ENCODE assay signal across 8 cellular contexts in genomic region chr6:148747145-148747492, GRCh38. TPM values are rescaled to one million over a fixed set of nuclear protein-coding genes. Genes with fewer than 3 reads are reported as not detected.
A peak's percentile ranks its signal among the peaks of the same experiment; 100 is the strongest.
DNase-seq lines count a peak whose midpoint lies in the region; ATAC-seq and TF ChIP-seq lines count a peak whose summit lies in the region.

No MANE protein-coding gene starts in this region.

- no peak overlapping the region for H3K27ac Mint-ChIP-seq in CD4-positive, CD25-positive, alpha-beta regulatory T cell

- H3K9me3 ChIP-seq in CD4-positive, CD25-positive, alpha-beta regulatory T cell (ENCODE audit: control insufficient read depth in 2 of 2, low read length in 2 of 2): no peaks in the 10 kb centered on the region
- no peaks in the 10 kb centered on the region for H3K9me3 ChIP-seq in testis

- H3K9me3 Mint-ChIP-seq in CD4-positive, CD25-positive, alpha-beta regulatory T cell: peaks cover 0 to 1% (median 0%) of the 10 kb centered on the region in 7 donors

- no peaks in the 10 kb centered on the region for H3K36me3 Mint-ChIP-seq in CD4-positive, CD25-positive, alpha-beta regulatory T cell

- H3K4me3 Mint-ChIP-seq in CD4-positive, CD25-positive, alpha-beta regulatory T cell: peak overlapping the region; percentile 2 to 85 (median 68)

- H3K36me3 ChIP-seq in CD4-positive, CD25-positive, alpha-beta regulatory T cell (ENCODE audit: control insufficient read depth, insufficient read depth, low read length): no peaks in the 10 kb centered on the region
- H3K36me3 ChIP-seq in testis (ENCODE audit: low read depth, missing control alignments): no peaks in the 10 kb centered on the region

- 0% methylated on average over 30 of the region's 45 CpGs; no CpG with 5 or more reads in 1 of the 2 donors for WGBS in lower leg skin, 2 donors
- 1% methylated on average over 43 of the region's 45 CpGs; no CpG with 5 or more reads in 1 of the 2 donors for WGBS in testis, 2 donors

- no peak for TF ChIP-seq POLR2A in lower leg skin (IDR thresholded peaks at IDR 0.05)
- TF ChIP-seq POLR2A in testis (IDR thresholded peaks at IDR 0.05): no peak

- intact Hi-C loops in dorsolateral prefrontal cortex (cut with DNase I): loop anchor here (5.0 to 10.0 kb wide), 2 partner anchors 162 to 200 kb away; no protein-coding TSS in a partner anchor
- intact Hi-C loops in lower leg skin (cut with DNase I; ENCODE audit: low total_unique reads): loop anchor here (10.0 kb wide), 1 partner anchor 198 kb away; no protein-coding TSS in a partner anchor
- intact Hi-C loops in testis (cut with DNase I; ENCODE audit: low total_unique reads): loop anchor here (10.0 kb wide), 1 partner anchor 198 kb away; no protein-coding TSS in a partner anchor

- H3K27ac ChIP-seq in CD4-positive, CD25-positive, alpha-beta regulatory T cell (ENCODE audit: insufficient read depth, low read length, poor library complexity, severe bottlenecking): peak overlapping the region; percentile 31
- H3K27ac ChIP-seq in dorsolateral prefrontal cortex (peak overlapping the region in 50 of 59 donors; percentile 2 to 87 (median 68)), testis (peak overlapping the region; percentile 85 to 92)

- H3K4me1 ChIP-seq in CD4-positive, CD25-positive, alpha-beta regulatory T cell (ENCODE audit: control insufficient read depth, insufficient read depth, low read length, poor library complexity, severe bottlenecking): peaks cover 26% of the 10 kb centered on the region
- peaks cover 7% of the 10 kb centered on the region for H3K4me1 ChIP-seq in testis

- H3K4me1 Mint-ChIP-seq in CD4-positive, CD25-positive, alpha-beta regulatory T cell: peaks cover 5 to 19% (median 13%) of the 10 kb centered on the region in 4 donors

- peak in 1 of 2 donors; percentile 10 for ATAC-seq in CD4-positive, CD25-positive, alpha-beta regulatory T cell (ENCODE audit: low read depth in 2 of 2)
- peak; percentile 28 for ATAC-seq in GM21723 (IDR thresholded peaks at IDR 0.05; ENCODE audit: unreplicated experiment)
- no peak for ATAC-seq in HG03045 (IDR thresholded peaks at IDR 0.05; ENCODE audit: unreplicated experiment)

- no peak for DNase-seq in CD4-positive, CD25-positive, alpha-beta regulatory T cell
- peak; percentile 51 for DNase-seq in RPMI8226
- peak in 2 of 10 donors; percentile 14 to 58 for DNase-seq in dorsolateral prefrontal cortex
- peak in 1 of 2 donors; percentile 91 for DNase-seq in lower leg skin (ENCODE audit: low spot score in 2 of 2)
- DNase-seq in testis: peak; percentile 68
- no peak for DNase-seq in cerebellar cortex (ENCODE audit: low spot score)

- no peak for TF ChIP-seq CTCF in dorsolateral prefrontal cortex (IDR thresholded peaks at IDR 0.05 in 54 of 56, conservative IDR thresholded peaks at IDR 0.05 in 2 of 56; ENCODE audit: low read depth in 1 of 56, partially characterized antibody in 56 of 56)
- TF ChIP-seq CTCF in lower leg skin (IDR thresholded peaks at IDR 0.05): no peak
- TF ChIP-seq CTCF in testis (IDR thresholded peaks at IDR 0.05): no peak

- peaks cover 71% of the 10 kb centered on the region for H3K27me3 Mint-ChIP-seq in CD4-positive, CD25-positive, alpha-beta regulatory T cell

- H3K4me3 ChIP-seq in CD4-positive, CD25-positive, alpha-beta regulatory T cell (ENCODE audit: low read depth, low read length): no peak overlapping the region
- H3K4me3 ChIP-seq in dorsolateral prefrontal cortex (peak overlapping the region; percentile 41 to 89 (median 76)), lower leg skin (ENCODE audit: low read depth, poor library complexity, severe bottlenecking) (peak overlapping the region; percentile 64), testis (peak overlapping the region; percentile 72 to 88)

- H3K27me3 ChIP-seq in CD4-positive, CD25-positive, alpha-beta regulatory T cell (ENCODE audit: control insufficient read depth, insufficient read depth, low read length): peaks cover 9% of the 10 kb centered on the region
- H3K27me3 ChIP-seq in dorsolateral prefrontal cortex: peaks cover 0 to 7% (median 0%) of the 10 kb centered on the region in 45 donors
- H3K27me3 ChIP-seq in testis: no peaks in the 10 kb centered on the region

RNA-seq across cellular contexts. Expression of gene UST, which starts 0.3 kb away (rescaled TPM):
- 1.7 TPM for total RNA-seq in CD4-positive, CD25-positive, alpha-beta regulatory T cell
- polyA plus RNA-seq in CD4-positive, CD25-positive, alpha-beta regulatory T cell: 1 to 10 TPM; 1.1 to 2.9 (median 2.7) TPM
- total RNA-seq in dorsolateral prefrontal cortex: 10 to 100 TPM in 50 of 120 experiments, 1 to 10 TPM in 70; 5.0 to 18.6 (median 9.4) TPM
- 10 to 100 TPM; 12.2 to 21.7 (median 17.7) TPM for total RNA-seq in lower leg skin
- total RNA-seq in testis: 10 to 100 TPM; 14.9 to 16.0 TPM
- polyA plus RNA-seq in testis (ENCODE audit: insufficient read depth, low read depth, low replicate concordance): 14.9 TPM

Comparison
In these comparisons a context has a peak if more than half of its experiments do, and no peak if none do; other contexts are left out.
1. DNase-seq: peak in RPMI8226 (single experiment) and testis (single experiment); none in CD4-positive, CD25-positive, alpha-beta regulatory T cell (0 of 3) and cerebellar cortex (single experiment).
2. H3K27ac ChIP-seq: peak in every context shown above with its lines; median percentile 88 in testis; 68 in dorsolateral prefrontal cortex; 31 in CD4-positive, CD25-positive, alpha-beta regulatory T cell.